8 cellular contexts compared by ENCODE assay signal in genomic region chr21:14403681-14404318, GRCh38. TPM values are rescaled to one million over a fixed set of nuclear protein-coding genes. Genes with fewer than 3 reads are reported as not detected.
DNase-seq lines count a peak whose midpoint lies in the region; ATAC-seq and TF ChIP-seq lines count a peak whose summit lies in the region.

No MANE protein-coding gene starts in this region.

- ATAC-seq in GM18909 (IDR thresholded peaks at IDR 0.05; ENCODE audit: poor library complexity, unreplicated experiment) (peak; percentile 64), right lobe of liver (peak; percentile 70 to 83 (median 75)), HG03097 (IDR thresholded peaks at IDR 0.05; ENCODE audit: low FRiP score, unreplicated experiment) (no peak)

- TF ChIP-seq CTCF in brain (conservative IDR thresholded peaks at IDR 0.05) (peak; percentile 79 to 82), right lobe of liver (IDR thresholded peaks at IDR 0.05) (peak; percentile 56 to 74 (median 66))

- CTCF ChIA-PET in CD4-positive, alpha-beta memory T cell (lab: Charles Lee; ENCODE audit: partially characterized antibody), result interaction anchor here (0.7 to 4.8 kb wide), 10 partner anchors 14 to 1084 kb away, joined by 3 to 22 read pairs (median 4); no protein-coding TSS in a partner anchor
- CTCF ChIA-PET in activated CD4-positive, alpha-beta memory T cell treated with anti-CD3 and anti-CD28 coated beads, Interleukin-2, amount 10 ng/mL, durations not matched to agents 7 days and 5 days (lab: Charles Lee), result interaction anchor here (0.6 to 1.3 kb wide), 4 partner anchors 208 to 1149 kb away, joined by 3 to 5 read pairs (median 4); no protein-coding TSS in a partner anchor

- H3K36me3 Mint-ChIP-seq in CD4-positive, alpha-beta memory T cell, result no peaks in the 10 kb centered on the region
- H3K36me3 Mint-ChIP-seq in brain, result no peaks in the 10 kb centered on the region
- H3K36me3 Mint-ChIP-seq in activated CD4-positive, alpha-beta memory T cell treated with anti-CD3 and anti-CD28 coated beads, Interleukin-2, amount 10 ng/mL, durations not matched to agents 7 days and 5 days (ENCODE audit: low read depth), result no peaks in the 10 kb centered on the region

- H3K27ac ChIP-seq in CD4-positive, alpha-beta memory T cell (ENCODE audit: low read depth, low read length), result no peak overlapping the region
- H3K27ac ChIP-seq in right lobe of liver, result no peak overlapping the region

- peaks cover 0 to 3% of the 10 kb centered on the region in 2 donors for H3K27me3 Mint-ChIP-seq in CD4-positive, alpha-beta memory T cell
- no peaks in the 10 kb centered on the region for H3K27me3 Mint-ChIP-seq in brain
- H3K27me3 Mint-ChIP-seq in activated CD4-positive, alpha-beta memory T cell treated with anti-CD3 and anti-CD28 coated beads, Interleukin-2, amount 10 ng/mL, durations not matched to agents 7 days and 5 days, result peaks cover 2% of the 10 kb centered on the region

- peaks cover 0 to 7% (median 3%) of the 10 kb centered on the region in 8 donors for H3K9me3 Mint-ChIP-seq in CD4-positive, alpha-beta memory T cell
- H3K9me3 Mint-ChIP-seq in brain, result peaks cover 0 to 9% (median 5%) of the 10 kb centered on the region in 5 experiments
- H3K9me3 Mint-ChIP-seq in activated CD4-positive, alpha-beta memory T cell treated with anti-CD3 and anti-CD28 coated beads, Interleukin-2, amount 10 ng/mL, durations not matched to agents 7 days and 5 days, result no peaks in the 10 kb centered on the region

- intact Hi-C loops in CD4-positive, alpha-beta memory T cell (cut with micrococcal nuclease), result loop anchor here (1.0 to 5.0 kb wide), 6 partner anchors 335 to 1189 kb away; partner anchors contain the start of gene NRIP1
- intact Hi-C loops in right lobe of liver (cut with DNase I), result no loop called here

- no peak overlapping the region for H3K27ac Mint-ChIP-seq in CD4-positive, alpha-beta memory T cell
- no peak overlapping the region for H3K27ac Mint-ChIP-seq in brain
- no peak overlapping the region for H3K27ac Mint-ChIP-seq in activated CD4-positive, alpha-beta memory T cell treated with anti-CD3 and anti-CD28 coated beads, Interleukin-2, amount 10 ng/mL, durations not matched to agents 7 days and 5 days

- H3K9me3 ChIP-seq in CD4-positive, alpha-beta memory T cell (ENCODE audit: control insufficient read depth in 1 of 2, low read length in 2 of 2), result no peaks in the 10 kb centered on the region
- H3K9me3 ChIP-seq in right lobe of liver, result no peaks in the 10 kb centered on the region

- POLR2A ChIA-PET in CD4-positive, alpha-beta memory T cell (lab: Charles Lee; ENCODE audit: partially characterized antibody), result no interaction called here
- POLR2A ChIA-PET in activated CD4-positive, alpha-beta memory T cell treated with anti-CD3 and anti-CD28 coated beads, Interleukin-2, amount 10 ng/mL, durations not matched to agents 7 days and 5 days (lab: Charles Lee), result interaction anchor here (0.9 kb wide), 1 partner anchor 13 kb away, joined by 3 read pairs; no protein-coding TSS in a partner anchor

- H3K4me3 ChIP-seq in CD4-positive, alpha-beta memory T cell (ENCODE audit: low read length in 2 of 2), result no peak overlapping the region
- no peak overlapping the region for H3K4me3 ChIP-seq in right lobe of liver

- peaks cover 0 to 1% (median 0%) of the 10 kb centered on the region in 4 donors for H3K4me1 Mint-ChIP-seq in CD4-positive, alpha-beta memory T cell
- H3K4me1 Mint-ChIP-seq in brain, result no peaks in the 10 kb centered on the region
- no peaks in the 10 kb centered on the region for H3K4me1 Mint-ChIP-seq in activated CD4-positive, alpha-beta memory T cell treated with anti-CD3 and anti-CD28 coated beads, Interleukin-2, amount 10 ng/mL, durations not matched to agents 7 days and 5 days

- no peaks in the 10 kb centered on the region for H3K4me1 ChIP-seq in CD4-positive, alpha-beta memory T cell (ENCODE audit: insufficient read depth, low read length)
- H3K4me1 ChIP-seq in right lobe of liver, result no peaks in the 10 kb centered on the region

- H3K27me3 ChIP-seq in CD4-positive, alpha-beta memory T cell (ENCODE audit: insufficient read depth, low read length), result no peaks in the 10 kb centered on the region
- no peaks in the 10 kb centered on the region for H3K27me3 ChIP-seq in right lobe of liver

- DNase-seq in CD4-positive, alpha-beta memory T cell, result peak in 4 of 5 donors; percentile 32 to 45 (median 38)
- DNase-seq in NCI-H2081 treated with DMSO at 0.1 percent for 48 hours (lab: John Stamatoyannopoulos, UW), result peak; percentile 13
- no peak for DNase-seq in right lobe of liver
- no peak for DNase-seq in retina
- no peak for DNase-seq in activated CD4-positive, alpha-beta memory T cell treated with anti-CD3 and anti-CD28 coated beads, Interleukin-2, amount 10 ng/mL, durations not matched to agents 7 days and 5 days

- TF ChIP-seq POLR2A in right lobe of liver (IDR thresholded peaks at IDR 0.05), result no peak

- no peak overlapping the region for H3K4me3 Mint-ChIP-seq in CD4-positive, alpha-beta memory T cell
- no peak overlapping the region for H3K4me3 Mint-ChIP-seq in brain
- H3K4me3 Mint-ChIP-seq in activated CD4-positive, alpha-beta memory T cell treated with anti-CD3 and anti-CD28 coated beads, Interleukin-2, amount 10 ng/mL, durations not matched to agents 7 days and 5 days, result no peak overlapping the region

- WGBS in right lobe of liver (ENCODE audit: insufficient coverage, low coverage, low lambda C conversion rate, missing lambda C conversion rate), result 4% methylated on average over 1 of the region's 1 CpG

- no peaks in the 10 kb centered on the region for H3K36me3 ChIP-seq in CD4-positive, alpha-beta memory T cell (ENCODE audit: insufficient read depth, low read length)
- H3K36me3 ChIP-seq in right lobe of liver, result no peaks in the 10 kb centered on the region

RNA-seq across cellular contexts. Expression of gene HSPA13, which starts 20.9 kb away (rescaled TPM):
- 10 to 100 TPM; 32.0 to 38.5 TPM for total RNA-seq in CD4-positive, alpha-beta memory T cell
- polyA plus RNA-seq in CD4-positive, alpha-beta memory T cell, result 10 to 100 TPM; 15.8 to 16.3 TPM
- polyA plus RNA-seq in brain (ENCODE audit: insufficient read depth, low read depth, low replicate concordance), result 9.3 TPM
- 10 to 100 TPM in 2 of 6 experiments, 1 to 10 TPM in 4; 7.2 to 17.0 (median 9.2) TPM for total RNA-seq in right lobe of liver
- total RNA-seq in activated CD4-positive, alpha-beta memory T cell treated with anti-CD3 and anti-CD28 coated beads, Interleukin-2, amount 10 ng/mL, durations not matched to agents 7 days and 5 days, result 10 to 100 TPM; 45.5 to 48.5 TPM

Comparison
In these comparisons a context has a peak if more than half of its experiments do, and no peak if none do; other contexts are left out.
1. DNase-seq: peak in CD4-positive, alpha-beta memory T cell (4 of 5) and NCI-H2081 treated with DMSO at 0.1 percent for 48 hours (single experiment); none in right lobe of liver (0 of 3), retina (single experiment) and activated CD4-positive, alpha-beta memory T cell treated with anti-CD3 and anti-CD28 coated beads, Interleukin-2, amount 10 ng/mL, durations not matched to agents 7 days and 5 days (single experiment).